In genomic region chr1:20785907-20786309, GRCh38 we compare ENCODE assay signal across 8 cellular contexts. TPM values are rescaled to one million over a fixed set of nuclear protein-coding genes. Genes with fewer than 3 reads are reported as not detected.
DNase-seq lines count a peak whose midpoint lies in the region; ATAC-seq lines count a peak whose summit lies in the region.

No MANE protein-coding gene starts in this region.

- peak; percentile 3 for ATAC-seq in HG03196 (IDR thresholded peaks at IDR 0.05; ENCODE audit: unreplicated experiment)
- peak; percentile 0 to 10 for ATAC-seq in activated naive CD4-positive, alpha-beta T cell treated with anti-CD3 and anti-CD28 coated beads, Interleukin-2, amount 50 U/mL, for 72 hours
- peak; percentile 28 for ATAC-seq in stimulated activated naive CD8-positive, alpha-beta T cell treated with anti-CD3 and anti-CD28 coated beads, Interleukin-15, amount 100 ng/mL, for 72 hours

- H3K27me3 Mint-ChIP-seq in immature natural killer cell (ENCODE audit: low read depth in 3 of 3): peaks cover 15 to 23% (median 19%) of the 10 kb centered on the region in 3 donors
- H3K27me3 Mint-ChIP-seq in stimulated activated naive CD8-positive, alpha-beta T cell treated with anti-CD3 and anti-CD28 coated beads, Interleukin-15, amount 100 ng/mL, for 72 hours: no peaks in the 10 kb centered on the region

- peak overlapping the region; percentile 97 to 99 (median 99) for H3K4me3 Mint-ChIP-seq in immature natural killer cell
- H3K4me3 Mint-ChIP-seq in stimulated activated naive CD8-positive, alpha-beta T cell treated with anti-CD3 and anti-CD28 coated beads, Interleukin-15, amount 100 ng/mL, for 72 hours: peak overlapping the region; percentile 99 to 100

- DNase-seq in DMS53 (lab: John Stamatoyannopoulos, UW) (peak; percentile 79), DMS53 treated with DMSO at 0.1 percent for 48 hours (lab: John Stamatoyannopoulos, UW; ENCODE audit: unreplicated experiment) (no peak), immature natural killer cell (no peak), NCI-H1048 (lab: John Stamatoyannopoulos, UW) (no peak), retina (no peak)
- no peak for DNase-seq in activated naive CD4-positive, alpha-beta T cell treated with anti-CD3 and anti-CD28 coated beads, Interleukin-2, amount 50 U/mL, for 72 hours (ENCODE audit: low spot score in 2 of 2)
- DNase-seq in stimulated activated naive CD8-positive, alpha-beta T cell treated with anti-CD3 and anti-CD28 coated beads, Interleukin-15, amount 100 ng/mL, for 72 hours: no peak

- peaks cover 12 to 17% of the 10 kb centered on the region in 2 donors for H3K36me3 Mint-ChIP-seq in activated naive CD4-positive, alpha-beta T cell treated with anti-CD3 and anti-CD28 coated beads, Interleukin-2, amount 50 U/mL, for 72 hours
- no peaks in the 10 kb centered on the region for H3K36me3 Mint-ChIP-seq in immature natural killer cell

- no peaks in the 10 kb centered on the region for H3K9me3 Mint-ChIP-seq in activated naive CD4-positive, alpha-beta T cell treated with anti-CD3 and anti-CD28 coated beads, Interleukin-2, amount 50 U/mL, for 72 hours
- no peaks in the 10 kb centered on the region for H3K9me3 Mint-ChIP-seq in immature natural killer cell
- no peaks in the 10 kb centered on the region for H3K9me3 Mint-ChIP-seq in stimulated activated naive CD8-positive, alpha-beta T cell treated with anti-CD3 and anti-CD28 coated beads, Interleukin-15, amount 100 ng/mL, for 72 hours

- peaks cover 42 to 55% of the 10 kb centered on the region in 2 donors for H3K4me1 Mint-ChIP-seq in immature natural killer cell
- peaks cover 39% of the 10 kb centered on the region for H3K4me1 Mint-ChIP-seq in stimulated activated naive CD8-positive, alpha-beta T cell treated with anti-CD3 and anti-CD28 coated beads, Interleukin-15, amount 100 ng/mL, for 72 hours

- peak overlapping the region; percentile 98 for H3K27ac Mint-ChIP-seq in activated naive CD4-positive, alpha-beta T cell treated with anti-CD3 and anti-CD28 coated beads, Interleukin-2, amount 50 U/mL, for 72 hours
- H3K27ac Mint-ChIP-seq in immature natural killer cell: peak overlapping the region; percentile 86 to 99 (median 96)
- peak overlapping the region; percentile 91 to 99 for H3K27ac Mint-ChIP-seq in stimulated activated naive CD8-positive, alpha-beta T cell treated with anti-CD3 and anti-CD28 coated beads, Interleukin-15, amount 100 ng/mL, for 72 hours

RNA-seq across cellular contexts. Expression of gene HP1BP3, which starts 1.2 kb away (rescaled TPM):
- 100 to 1,000 TPM; 253 to 311 TPM for total RNA-seq in activated naive CD4-positive, alpha-beta T cell treated with anti-CD3 and anti-CD28 coated beads, Interleukin-2, amount 50 U/mL, for 72 hours
- polyA plus RNA-seq in immature natural killer cell: 100 to 1,000 TPM; 160 to 208 (median 178) TPM

RNA-seq across cellular contexts. Expression of gene SH2D5, which starts 53.4 kb away (rescaled TPM):
- under 1 TPM in 1 of 2 donors, not detected in 1; 0.66 TPM for total RNA-seq in activated naive CD4-positive, alpha-beta T cell treated with anti-CD3 and anti-CD28 coated beads, Interleukin-2, amount 50 U/mL, for 72 hours
- polyA plus RNA-seq in immature natural killer cell: not detected
